ENCODE assay signal across 18 cellular contexts in genomic region chr10:113226404-113226803, GRCh38.
DNase-seq lines count a peak whose midpoint lies in the region; ATAC-seq, FAIRE-seq and TF ChIP-seq lines count a peak whose summit lies in the region.
"Had no signal": no experiment of that assay in that cellular context is flagged by ENCODE, and none has a peak within 500 bp of the region (broad histone marks: within the 10 kb centered on the region; RNA-seq: fewer than 3 reads in every experiment).

No MANE protein-coding gene starts in this region.

- H3K9me3 ChIP-seq in BLaER1 treated with 17β-estradiol and CSF1 and Interleukin-3, amounts not matched to agents 10 nM and 100 nM (replicated peaks in 1 of 11) = peaks cover 0 to 4% (median 0%) of the 10 kb centered on the region in 11 experiments; a peak in 1 of 22 replicates
- H3K9me3 ChIP-seq in DND-41 (ENCODE audit: insufficient read depth, low read length, severe bottlenecking) (no peaks in the 10 kb centered on the region), gastrocnemius medialis (no peaks in the 10 kb centered on the region)
- H3K9me3 ChIP-seq: body of pancreas, esophagus muscularis mucosa, neutrophil, upper lobe of left lung had no signal

- H3K4me3 ChIP-seq in BLaER1 treated with 17β-estradiol and CSF1 and Interleukin-3, amounts not matched to agents 10 nM and 100 nM = peak overlapping the region in 2 of 10 experiments; percentile 7 to 30; a peak in 2 of 20 replicates
- H3K4me3 ChIP-seq in DND-41 (ENCODE audit: low read depth in 1 of 2, low read length in 2 of 2) (no peak overlapping the region), gastrocnemius medialis (no peak overlapping the region)
- H3K4me3 ChIP-seq: body of pancreas, esophagus muscularis mucosa, upper lobe of left lung had no signal

- peak overlapping the region in 4 of 11 experiments; percentile 7 to 44 (median 34); a peak in 3 of 22 replicates for H3K27ac ChIP-seq in BLaER1 treated with 17β-estradiol and CSF1 and Interleukin-3, amounts not matched to agents 10 nM and 100 nM
- H3K27ac ChIP-seq in DND-41 (ENCODE audit: low read length) = no peak overlapping the region
- no peak overlapping the region for H3K27ac ChIP-seq in gastrocnemius medialis
- H3K27ac ChIP-seq: body of pancreas, esophagus muscularis mucosa, neutrophil, upper lobe of left lung had no signal

- peak; percentile 42 for DNase-seq in DND-41
- DNase-seq in activated naive CD8-positive, alpha-beta T cell treated with anti-CD3 and anti-CD28 coated beads, Interleukin-2, amount 10 ng/mL, durations not matched to agents 7 days and 5 days = no peak
- peak; percentile 53 for DNase-seq in renal cortical epithelial cell (ENCODE audit: low read depth)
- DNase-seq in ecto neural progenitor cell (ENCODE audit: low spot score) = no peak
- DNase-seq in gastrocnemius medialis = no peak
- no peak for DNase-seq in nephron progenitor cell
- no peak for DNase-seq in frontal cortex (ENCODE audit: low spot score in 2 of 2)
- DNase-seq: body of pancreas, DMS 273 treated with DMSO at 0.1 percent for 48 hours, H7, NCI-H187, T1000, upper lobe of left lung had no signal

- peak overlapping the region in 1 of 11 experiments; percentile 33; a peak in 1 of 22 replicates for H3K9ac ChIP-seq in BLaER1 treated with 17β-estradiol and CSF1 and Interleukin-3, amounts not matched to agents 10 nM and 100 nM
- no peak overlapping the region for H3K9ac ChIP-seq in DND-41 (ENCODE audit: low read depth, low read length)

- intact Hi-C loops in gastrocnemius medialis (cut with DNase I; ENCODE audit: low total_unique reads) = no loop called here

- TF ChIP-seq CTCF in DND-41 (IDR thresholded peaks at IDR 0.05; ENCODE audit: borderline replicate concordance, extremely low read depth, low read length, poor library complexity, severe bottlenecking) (no peak), gastrocnemius medialis (IDR thresholded peaks at IDR 0.05 in 4 of 5, conservative IDR thresholded peaks at IDR 0.05 in 1 of 5) (no peak), nephron progenitor cell (IDR thresholded peaks at IDR 0.05) (no peak)

- H3K27me3 Mint-ChIP-seq in activated naive CD8-positive, alpha-beta T cell treated with anti-CD3 and anti-CD28 coated beads, Interleukin-2, amount 10 ng/mL, durations not matched to agents 7 days and 5 days = peaks cover 40% of the 10 kb centered on the region
- no peaks in the 10 kb centered on the region for H3K27me3 Mint-ChIP-seq in nephron progenitor cell (ENCODE audit: low read depth, poor library complexity)

- H3K27ac Mint-ChIP-seq in activated naive CD8-positive, alpha-beta T cell treated with anti-CD3 and anti-CD28 coated beads, Interleukin-2, amount 10 ng/mL, durations not matched to agents 7 days and 5 days = no peak overlapping the region
- H3K27ac Mint-ChIP-seq in nephron progenitor cell = no peak overlapping the region
- H3K27ac Mint-ChIP-seq: stimulated activated effector memory CD8-positive, alpha-beta T cell treated with anti-CD3 and anti-CD28 coated beads, Interleukin-12 subunit alpha, Interleukin-12 subunit beta, amount 100 ng/mL, for 72 hours had no signal

- no peaks in the 10 kb centered on the region for H4K20me1 ChIP-seq in BLaER1 treated with 17β-estradiol and CSF1 and Interleukin-3, amounts not matched to agents 10 nM and 100 nM
- peaks cover 10% of the 10 kb centered on the region; the same call in 1 of the 2 replicates for H4K20me1 ChIP-seq in DND-41 (ENCODE audit: insufficient read depth, low read length)

- no peak overlapping the region for H3K4me3 Mint-ChIP-seq in activated naive CD8-positive, alpha-beta T cell treated with anti-CD3 and anti-CD28 coated beads, Interleukin-2, amount 10 ng/mL, durations not matched to agents 7 days and 5 days
- H3K4me3 Mint-ChIP-seq in nephron progenitor cell = no peak overlapping the region
- H3K4me3 Mint-ChIP-seq: stimulated activated effector memory CD8-positive, alpha-beta T cell treated with anti-CD3 and anti-CD28 coated beads, Interleukin-12 subunit alpha, Interleukin-12 subunit beta, amount 100 ng/mL, for 72 hours had no signal

- H3K4me1 ChIP-seq in BLaER1 treated with 17β-estradiol and CSF1 and Interleukin-3, amounts not matched to agents 10 nM and 100 nM = peaks cover 31 to 99% (median 74%) of the 10 kb centered on the region in 10 experiments
- peaks cover 14% of the 10 kb centered on the region for H3K4me1 ChIP-seq in DND-41 (ENCODE audit: insufficient read depth, low read length)
- H3K4me1 ChIP-seq in gastrocnemius medialis = no peaks in the 10 kb centered on the region
- H3K4me1 ChIP-seq: body of pancreas, upper lobe of left lung had no signal

- peaks cover 0 to 15% (median 0%) of the 10 kb centered on the region in 11 experiments; a peak in 5 of 22 replicates for H3K27me3 ChIP-seq in BLaER1 treated with 17β-estradiol and CSF1 and Interleukin-3, amounts not matched to agents 10 nM and 100 nM
- H3K27me3 ChIP-seq in DND-41 (ENCODE audit: insufficient read depth, low read length, poor library complexity) = peaks cover 18% of the 10 kb centered on the region
- peaks cover 0 to 13% (median 5%) of the 10 kb centered on the region in 3 donors for H3K27me3 ChIP-seq in gastrocnemius medialis
- H3K27me3 ChIP-seq: body of pancreas, upper lobe of left lung had no signal

- H3K36me3 Mint-ChIP-seq in activated naive CD8-positive, alpha-beta T cell treated with anti-CD3 and anti-CD28 coated beads, Interleukin-2, amount 10 ng/mL, durations not matched to agents 7 days and 5 days = peaks cover 1% of the 10 kb centered on the region
- no peaks in the 10 kb centered on the region for H3K36me3 Mint-ChIP-seq in nephron progenitor cell (ENCODE audit: low read depth)
- H3K36me3 Mint-ChIP-seq: stimulated activated effector memory CD8-positive, alpha-beta T cell treated with anti-CD3 and anti-CD28 coated beads, Interleukin-12 subunit alpha, Interleukin-12 subunit beta, amount 100 ng/mL, for 72 hours had no signal

- H2AFZ ChIP-seq in DND-41 (ENCODE audit: low read depth, low read length) = no peak overlapping the region

- no peak for TF ChIP-seq POLR2A in gastrocnemius medialis (IDR thresholded peaks at IDR 0.05)

- peaks cover 12% of the 10 kb centered on the region for H3K4me1 Mint-ChIP-seq in activated naive CD8-positive, alpha-beta T cell treated with anti-CD3 and anti-CD28 coated beads, Interleukin-2, amount 10 ng/mL, durations not matched to agents 7 days and 5 days
- H3K4me1 Mint-ChIP-seq in nephron progenitor cell = peaks cover 31% of the 10 kb centered on the region

- peaks cover 1% of the 10 kb centered on the region for H3K9me3 Mint-ChIP-seq in activated naive CD8-positive, alpha-beta T cell treated with anti-CD3 and anti-CD28 coated beads, Interleukin-2, amount 10 ng/mL, durations not matched to agents 7 days and 5 days
- no peaks in the 10 kb centered on the region for H3K9me3 Mint-ChIP-seq in nephron progenitor cell
- H3K9me3 Mint-ChIP-seq: stimulated activated effector memory CD8-positive, alpha-beta T cell treated with anti-CD3 and anti-CD28 coated beads, Interleukin-12 subunit alpha, Interleukin-12 subunit beta, amount 100 ng/mL, for 72 hours had no signal

- H3K79me2 ChIP-seq in DND-41 (ENCODE audit: insufficient read depth, low read length) = no peaks in the 10 kb centered on the region

- no peak for FAIRE-seq in frontal cortex (lab: Jason Lieb, UNC)
- FAIRE-seq: HTR-8/SVneo had no signal

- no peaks in the 10 kb centered on the region for H3K36me3 ChIP-seq in BLaER1 treated with 17β-estradiol and CSF1 and Interleukin-3, amounts not matched to agents 10 nM and 100 nM
- H3K36me3 ChIP-seq in DND-41 (ENCODE audit: insufficient read depth, low read length) = no peaks in the 10 kb centered on the region
- no peaks in the 10 kb centered on the region for H3K36me3 ChIP-seq in gastrocnemius medialis
- H3K36me3 ChIP-seq: esophagus muscularis mucosa, neutrophil, upper lobe of left lung had no signal

- in situ Hi-C loops in gastrocnemius medialis (cut with MboI; ENCODE audit: low sequenced_read_pairs in 4 of 4) = no loop called here

- POLR2A ChIA-PET in activated naive CD8-positive, alpha-beta T cell treated with anti-CD3 and anti-CD28 coated beads, Interleukin-2, amount 10 ng/mL, durations not matched to agents 7 days and 5 days (lab: Charles Lee) = no interaction called here

- H3K4me2 ChIP-seq in BLaER1 treated with 17β-estradiol and CSF1 and Interleukin-3, amounts not matched to agents 10 nM and 100 nM = peak overlapping the region; percentile 40 to 93 (median 69)
- H3K4me2 ChIP-seq in DND-41 (ENCODE audit: insufficient read depth, low read length) = 0 out of 2 replicates have a peak overlapping the region, but pooled peaks have one; percentile 29

- ATAC-seq in DND-41 (ENCODE audit: insufficient read depth, low read depth) (peak; percentile 92), gastrocnemius medialis (no peak)
- peak; percentile 39 for ATAC-seq in activated naive CD8-positive, alpha-beta T cell treated with anti-CD3 and anti-CD28 coated beads, Interleukin-2, amount 10 ng/mL, durations not matched to agents 7 days and 5 days (ENCODE audit: low read depth)
- ATAC-seq: body of pancreas; stimulated activated effector memory CD8-positive, alpha-beta T cell treated with anti-CD3 and anti-CD28 coated beads, Interleukin-12 subunit alpha, Interleukin-12 subunit beta, amount 100 ng/mL, for 72 hours had no signal

Comparison
In these comparisons a context has a peak if more than half of its experiments do, and no peak if none do; other contexts are left out.
1. ATAC-seq: peak in DND-41 (single experiment) and activated naive CD8-positive, alpha-beta T cell treated with anti-CD3 and anti-CD28 coated beads, Interleukin-2, amount 10 ng/mL, durations not matched to agents 7 days and 5 days (single experiment); none in gastrocnemius medialis (0 of 2).
2. DNase-seq: peak in DND-41 (single experiment) and renal cortical epithelial cell (single experiment); none in activated naive CD8-positive, alpha-beta T cell treated with anti-CD3 and anti-CD28 coated beads, Interleukin-2, amount 10 ng/mL, durations not matched to agents 7 days and 5 days (single experiment), ecto neural progenitor cell (single experiment), gastrocnemius medialis (0 of 2), nephron progenitor cell (single experiment) and frontal cortex (0 of 2).